1 cellular context compared by ENCODE assay signal in the genomic region with DNA sequence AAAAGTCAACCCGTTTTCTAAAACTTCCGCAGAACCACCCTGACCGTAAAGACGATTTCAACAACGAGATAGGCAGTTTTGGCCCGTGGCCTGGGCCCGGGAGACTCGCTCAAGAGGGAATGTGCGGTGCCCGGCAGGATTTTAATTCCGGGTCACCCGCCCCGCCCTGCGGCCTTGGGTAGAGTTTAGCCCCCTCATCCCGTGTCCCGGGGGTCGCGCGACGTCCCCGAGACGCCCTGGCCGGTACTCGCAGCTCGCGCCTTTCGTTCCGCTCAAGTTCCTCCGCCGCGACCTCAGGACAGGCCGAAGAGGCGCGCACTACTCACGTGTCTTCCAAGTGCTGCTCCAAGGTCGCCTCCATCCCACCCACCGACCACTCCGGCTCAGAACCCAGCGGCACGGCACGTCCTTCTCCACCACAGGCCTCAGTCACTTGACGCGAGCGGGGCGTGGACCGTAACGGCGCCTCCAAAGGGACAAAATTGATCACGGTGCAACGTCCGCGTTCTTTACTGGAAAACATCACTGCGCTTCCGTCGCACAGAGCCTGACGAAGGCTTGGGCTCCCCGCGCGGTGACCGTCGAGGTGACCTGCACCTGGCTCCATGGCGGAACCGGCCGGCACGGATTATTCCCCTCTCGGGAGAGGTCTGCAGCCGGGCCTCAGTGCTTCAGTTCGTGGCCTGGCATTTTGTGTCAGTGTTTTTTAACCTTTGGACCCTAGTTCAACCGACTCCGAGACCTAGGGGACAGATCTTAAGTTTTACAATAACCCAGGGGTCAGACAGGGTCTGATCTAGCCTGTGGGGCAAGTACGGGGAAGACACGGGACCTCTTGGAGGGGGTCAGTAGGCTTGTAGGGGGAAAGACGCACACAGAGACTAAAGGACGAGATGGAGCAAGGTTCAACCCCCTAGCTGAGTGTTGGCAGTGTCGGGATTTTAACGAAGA.
TF ChIP-seq lines count a peak whose summit lies in the region.

A gene (minus strand): TSS at position 435 of the 951 bp plus-strand sequence. CDS start 74 bp downstream, at position 361.

TF ChIP-seq in HepG2, 621 proteins besides CTCF, POLR2A, EP300 and RAD21 (continued from another document and continues in another):
- TF ChIP-seq, protein P1, sequence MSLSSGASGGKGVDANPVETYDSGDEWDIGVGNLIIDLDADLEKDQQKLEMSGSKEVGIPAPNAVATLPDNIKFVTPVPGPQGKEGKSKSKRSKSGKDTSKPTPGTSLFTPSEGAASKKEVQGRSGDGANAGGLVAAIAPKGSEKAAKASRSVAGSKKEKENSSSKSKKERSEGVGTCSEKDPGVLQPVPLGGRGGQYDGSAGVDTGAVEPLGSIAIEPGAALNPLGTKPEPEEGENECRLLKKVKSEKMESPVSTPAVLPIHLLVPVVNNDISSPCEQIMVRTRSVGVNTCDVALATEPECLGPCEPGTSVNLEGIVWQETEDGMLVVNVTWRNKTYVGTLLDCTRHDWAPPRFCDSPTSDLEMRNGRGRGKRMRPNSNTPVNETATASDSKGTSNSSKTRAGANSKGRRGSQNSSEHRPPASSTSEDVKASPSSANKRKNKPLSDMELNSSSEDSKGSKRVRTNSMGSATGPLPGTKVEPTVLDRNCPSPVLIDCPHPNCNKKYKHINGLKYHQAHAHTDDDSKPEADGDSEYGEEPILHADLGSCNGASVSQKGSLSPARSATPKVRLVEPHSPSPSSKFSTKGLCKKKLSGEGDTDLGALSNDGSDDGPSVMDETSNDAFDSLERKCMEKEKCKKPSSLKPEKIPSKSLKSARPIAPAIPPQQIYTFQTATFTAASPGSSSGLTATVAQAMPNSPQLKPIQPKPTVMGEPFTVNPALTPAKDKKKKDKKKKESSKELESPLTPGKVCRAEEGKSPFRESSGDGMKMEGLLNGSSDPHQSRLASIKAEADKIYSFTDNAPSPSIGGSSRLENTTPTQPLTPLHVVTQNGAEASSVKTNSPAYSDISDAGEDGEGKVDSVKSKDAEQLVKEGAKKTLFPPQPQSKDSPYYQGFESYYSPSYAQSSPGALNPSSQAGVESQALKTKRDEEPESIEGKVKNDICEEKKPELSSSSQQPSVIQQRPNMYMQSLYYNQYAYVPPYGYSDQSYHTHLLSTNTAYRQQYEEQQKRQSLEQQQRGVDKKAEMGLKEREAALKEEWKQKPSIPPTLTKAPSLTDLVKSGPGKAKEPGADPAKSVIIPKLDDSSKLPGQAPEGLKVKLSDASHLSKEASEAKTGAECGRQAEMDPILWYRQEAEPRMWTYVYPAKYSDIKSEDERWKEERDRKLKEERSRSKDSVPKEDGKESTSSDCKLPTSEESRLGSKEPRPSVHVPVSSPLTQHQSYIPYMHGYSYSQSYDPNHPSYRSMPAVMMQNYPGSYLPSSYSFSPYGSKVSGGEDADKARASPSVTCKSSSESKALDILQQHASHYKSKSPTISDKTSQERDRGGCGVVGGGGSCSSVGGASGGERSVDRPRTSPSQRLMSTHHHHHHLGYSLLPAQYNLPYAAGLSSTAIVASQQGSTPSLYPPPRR (CRISPR knock-in tag; IDR thresholded peaks at IDR 0.05; ENCODE audit: borderline replicate concordance) = peak; percentile 81
- TF ChIP-seq, protein P2, sequence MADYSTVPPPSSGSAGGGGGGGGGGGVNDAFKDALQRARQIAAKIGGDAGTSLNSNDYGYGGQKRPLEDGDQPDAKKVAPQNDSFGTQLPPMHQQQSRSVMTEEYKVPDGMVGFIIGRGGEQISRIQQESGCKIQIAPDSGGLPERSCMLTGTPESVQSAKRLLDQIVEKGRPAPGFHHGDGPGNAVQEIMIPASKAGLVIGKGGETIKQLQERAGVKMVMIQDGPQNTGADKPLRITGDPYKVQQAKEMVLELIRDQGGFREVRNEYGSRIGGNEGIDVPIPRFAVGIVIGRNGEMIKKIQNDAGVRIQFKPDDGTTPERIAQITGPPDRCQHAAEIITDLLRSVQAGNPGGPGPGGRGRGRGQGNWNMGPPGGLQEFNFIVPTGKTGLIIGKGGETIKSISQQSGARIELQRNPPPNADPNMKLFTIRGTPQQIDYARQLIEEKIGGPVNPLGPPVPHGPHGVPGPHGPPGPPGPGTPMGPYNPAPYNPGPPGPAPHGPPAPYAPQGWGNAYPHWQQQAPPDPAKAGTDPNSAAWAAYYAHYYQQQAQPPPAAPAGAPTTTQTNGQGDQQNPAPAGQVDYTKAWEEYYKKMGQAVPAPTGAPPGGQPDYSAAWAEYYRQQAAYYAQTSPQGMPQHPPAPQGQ (CRISPR knock-in tag; IDR thresholded peaks at IDR 0.05; ENCODE audit: borderline replicate concordance) = no peak
- TF ChIP-seq U2AF2 (IDR thresholded peaks at IDR 0.05; ENCODE audit: low read depth, low read length) = no peak
- TF ChIP-seq MLLT10 (CRISPR knock-in tag; IDR thresholded peaks at IDR 0.05) = no peak
- TF ChIP-seq, protein P3, sequence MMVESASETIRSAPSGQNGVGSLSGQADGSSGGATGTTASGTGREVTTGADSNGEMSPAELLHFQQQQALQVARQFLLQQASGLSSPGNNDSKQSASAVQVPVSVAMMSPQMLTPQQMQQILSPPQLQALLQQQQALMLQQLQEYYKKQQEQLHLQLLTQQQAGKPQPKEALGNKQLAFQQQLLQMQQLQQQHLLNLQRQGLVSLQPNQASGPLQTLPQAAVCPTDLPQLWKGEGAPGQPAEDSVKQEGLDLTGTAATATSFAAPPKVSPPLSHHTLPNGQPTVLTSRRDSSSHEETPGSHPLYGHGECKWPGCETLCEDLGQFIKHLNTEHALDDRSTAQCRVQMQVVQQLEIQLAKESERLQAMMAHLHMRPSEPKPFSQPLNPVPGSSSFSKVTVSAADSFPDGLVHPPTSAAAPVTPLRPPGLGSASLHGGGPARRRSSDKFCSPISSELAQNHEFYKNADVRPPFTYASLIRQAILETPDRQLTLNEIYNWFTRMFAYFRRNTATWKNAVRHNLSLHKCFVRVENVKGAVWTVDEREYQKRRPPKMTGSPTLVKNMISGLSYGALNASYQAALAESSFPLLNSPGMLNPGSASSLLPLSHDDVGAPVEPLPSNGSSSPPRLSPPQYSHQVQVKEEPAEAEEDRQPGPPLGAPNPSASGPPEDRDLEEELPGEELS (CRISPR knock-in tag; IDR thresholded peaks at IDR 0.05) = peak; percentile 67
- no peak for TF ChIP-seq CENPX (CRISPR knock-in tag; IDR thresholded peaks at IDR 0.05)
- peak; percentile 74; the same call in 1 of the 2 replicates for TF ChIP-seq ZNF782 (CRISPR knock-in tag; IDR thresholded peaks at IDR 0.05; ENCODE audit: borderline replicate concordance)
- TF ChIP-seq ZNF343 (CRISPR knock-in tag; IDR thresholded peaks at IDR 0.05) = peak; percentile 84
- no peak for TF ChIP-seq ZNF235 (CRISPR knock-in tag; IDR thresholded peaks at IDR 0.05; ENCODE audit: borderline replicate concordance)
- peak; percentile 93 for TF ChIP-seq ARNT2 (CRISPR knock-in tag; IDR thresholded peaks at IDR 0.05; ENCODE audit: low read depth)
- TF ChIP-seq SRY (CRISPR knock-in tag; IDR thresholded peaks at IDR 0.05) = peak; percentile 92
- TF ChIP-seq ZIK1 (CRISPR knock-in tag; IDR thresholded peaks at IDR 0.05; ENCODE audit: borderline replicate concordance, low read depth) = peak; percentile 95; the same call in 1 of the 2 replicates
- peak; percentile 92 for TF ChIP-seq REL (CRISPR knock-in tag; conservative IDR thresholded peaks at IDR 0.05)
- no peak for TF ChIP-seq MATR3 (CRISPR knock-in tag; IDR thresholded peaks at IDR 0.05)
- TF ChIP-seq ZNF761 (CRISPR knock-in tag; conservative IDR thresholded peaks at IDR 0.05) = peak; percentile 90
- no peak for TF ChIP-seq HOXA7 (CRISPR knock-in tag; IDR thresholded peaks at IDR 0.05)
- TF ChIP-seq ZNF33A (CRISPR knock-in tag; IDR thresholded peaks at IDR 0.05; ENCODE audit: borderline replicate concordance) = no peak
- TF ChIP-seq ZNF660 (CRISPR knock-in tag; IDR thresholded peaks at IDR 0.05; ENCODE audit: borderline replicate concordance, low read depth) = peak; percentile 34; the same call in 1 of the 2 replicates
- TF ChIP-seq ZNF138 (CRISPR knock-in tag; IDR thresholded peaks at IDR 0.05; ENCODE audit: low read depth) = no peak
- TF ChIP-seq WIZ (CRISPR knock-in tag; IDR thresholded peaks at IDR 0.05) = peak; percentile 92; the same call in 1 of the 2 replicates
- no peak for TF ChIP-seq MTF2 (CRISPR knock-in tag; IDR thresholded peaks at IDR 0.05; ENCODE audit: borderline replicate concordance)
- 0 out of 2 replicates have a peak, but pooled peaks have one; percentile 68 for TF ChIP-seq GTF3A (CRISPR knock-in tag; conservative IDR thresholded peaks at IDR 0.05)
- peak; percentile 90 for TF ChIP-seq ZNF572 (CRISPR knock-in tag; IDR thresholded peaks at IDR 0.05)
- TF ChIP-seq KDM6A (CRISPR knock-in tag; IDR thresholded peaks at IDR 0.05; ENCODE audit: low read depth) = no peak
- TF ChIP-seq ISX (CRISPR knock-in tag; conservative IDR thresholded peaks at IDR 0.05) = no peak
- TF ChIP-seq ZNF773 (CRISPR knock-in tag; IDR thresholded peaks at IDR 0.05; ENCODE audit: borderline replicate concordance) = peak; percentile 86; the same call in 1 of the 2 replicates
- TF ChIP-seq, protein P4, sequence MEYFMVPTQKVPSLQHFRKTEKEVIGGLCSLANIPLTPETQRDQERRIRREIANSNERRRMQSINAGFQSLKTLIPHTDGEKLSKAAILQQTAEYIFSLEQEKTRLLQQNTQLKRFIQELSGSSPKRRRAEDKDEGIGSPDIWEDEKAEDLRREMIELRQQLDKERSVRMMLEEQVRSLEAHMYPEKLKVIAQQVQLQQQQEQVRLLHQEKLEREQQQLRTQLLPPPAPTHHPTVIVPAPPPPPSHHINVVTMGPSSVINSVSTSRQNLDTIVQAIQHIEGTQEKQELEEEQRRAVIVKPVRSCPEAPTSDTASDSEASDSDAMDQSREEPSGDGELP (IDR thresholded peaks at IDR 0.05; ENCODE audit: borderline replicate concordance, low read depth) = peak; percentile 17; the same call in 1 of the 2 replicates
- no peak for TF ChIP-seq TOE1 (CRISPR knock-in tag; IDR thresholded peaks at IDR 0.05)
- TF ChIP-seq MYNN (CRISPR knock-in tag; IDR thresholded peaks at IDR 0.05; ENCODE audit: low read depth) = peak; percentile 69; the same call in 1 of the 2 replicates
- TF ChIP-seq ZNF562 (CRISPR knock-in tag; IDR thresholded peaks at IDR 0.05; ENCODE audit: borderline replicate concordance) = no peak
- peak; percentile 38; the same call in 1 of the 2 replicates for TF ChIP-seq ZNF30 (CRISPR knock-in tag; IDR thresholded peaks at IDR 0.05)
- TF ChIP-seq, protein P5, sequence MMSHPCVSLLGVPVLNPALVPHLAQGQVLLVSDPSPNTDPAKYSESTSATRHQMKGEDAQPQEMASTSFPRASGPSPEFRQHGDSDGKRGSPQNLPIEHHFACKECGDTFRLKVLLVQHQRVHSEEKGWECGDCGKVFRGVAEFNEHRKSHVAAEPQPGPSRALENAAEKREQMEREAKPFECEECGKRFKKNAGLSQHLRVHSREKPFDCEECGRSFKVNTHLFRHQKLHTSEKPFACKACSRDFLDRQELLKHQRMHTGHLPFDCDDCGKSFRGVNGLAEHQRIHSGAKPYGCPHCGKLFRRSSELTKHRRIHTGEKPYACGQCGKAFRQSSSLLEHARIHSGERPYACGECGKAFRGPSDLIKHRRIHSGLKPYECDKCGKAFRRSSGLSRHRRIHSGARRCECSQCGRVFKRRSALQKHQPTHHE (CRISPR knock-in tag; IDR thresholded peaks at IDR 0.05; ENCODE audit: borderline replicate concordance) = no peak; the same call in 1 of the 2 replicates
- peak; percentile 82 for TF ChIP-seq PITX1 (CRISPR knock-in tag; IDR thresholded peaks at IDR 0.05)
- peak; percentile 97 for TF ChIP-seq RBFOX2 (IDR thresholded peaks at IDR 0.05; ENCODE audit: low read depth, low read length)
- peak; percentile 87; the same call in 1 of the 2 replicates for TF ChIP-seq ZNF780A (CRISPR knock-in tag; IDR thresholded peaks at IDR 0.05)
- TF ChIP-seq CC2D1A (CRISPR knock-in tag; IDR thresholded peaks at IDR 0.05) = 0 out of 2 replicates have a peak, but pooled peaks have one; percentile 36
- TF ChIP-seq, protein P6, sequence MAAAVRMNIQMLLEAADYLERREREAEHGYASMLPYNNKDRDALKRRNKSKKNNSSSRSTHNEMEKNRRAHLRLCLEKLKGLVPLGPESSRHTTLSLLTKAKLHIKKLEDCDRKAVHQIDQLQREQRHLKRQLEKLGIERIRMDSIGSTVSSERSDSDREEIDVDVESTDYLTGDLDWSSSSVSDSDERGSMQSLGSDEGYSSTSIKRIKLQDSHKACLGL (CRISPR knock-in tag; IDR thresholded peaks at IDR 0.05) = peak; percentile 81; the same call in 1 of the 2 replicates
- TF ChIP-seq, protein P7, sequence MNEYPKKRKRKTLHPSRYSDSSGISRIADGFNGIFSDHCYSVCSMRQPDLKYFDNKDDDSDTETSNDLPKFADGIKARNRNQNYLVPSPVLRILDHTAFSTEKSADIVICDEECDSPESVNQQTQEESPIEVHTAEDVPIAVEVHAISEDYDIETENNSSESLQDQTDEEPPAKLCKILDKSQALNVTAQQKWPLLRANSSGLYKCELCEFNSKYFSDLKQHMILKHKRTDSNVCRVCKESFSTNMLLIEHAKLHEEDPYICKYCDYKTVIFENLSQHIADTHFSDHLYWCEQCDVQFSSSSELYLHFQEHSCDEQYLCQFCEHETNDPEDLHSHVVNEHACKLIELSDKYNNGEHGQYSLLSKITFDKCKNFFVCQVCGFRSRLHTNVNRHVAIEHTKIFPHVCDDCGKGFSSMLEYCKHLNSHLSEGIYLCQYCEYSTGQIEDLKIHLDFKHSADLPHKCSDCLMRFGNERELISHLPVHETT (CRISPR knock-in tag; conservative IDR thresholded peaks at IDR 0.05) = peak; percentile 93
- TF ChIP-seq MAF1 (CRISPR knock-in tag; IDR thresholded peaks at IDR 0.05; ENCODE audit: borderline replicate concordance) = peak; percentile 90; the same call in 1 of the 2 replicates
- TF ChIP-seq MAZ (IDR thresholded peaks at IDR 0.05; ENCODE audit: borderline replicate concordance, low read depth, low read length) = 0 out of 2 replicates have a peak, but pooled peaks have one; percentile 21
- TF ChIP-seq MAZ (CRISPR knock-in tag; IDR thresholded peaks at IDR 0.05; ENCODE audit: low read depth) = peak; percentile 99
- peak; percentile 97 for TF ChIP-seq ZNF589 (CRISPR knock-in tag; conservative IDR thresholded peaks at IDR 0.05)
- TF ChIP-seq TSC22D2 (CRISPR knock-in tag; IDR thresholded peaks at IDR 0.05; ENCODE audit: borderline replicate concordance) = peak; percentile 28; the same call in 1 of the 2 replicates
- peak; percentile 81 for TF ChIP-seq ZNF792 (CRISPR knock-in tag; IDR thresholded peaks at IDR 0.05)
- peak; percentile 89 for TF ChIP-seq ZNF557 (CRISPR knock-in tag; IDR thresholded peaks at IDR 0.05)
- peak; percentile 76 for TF ChIP-seq ZNF746 (CRISPR knock-in tag; IDR thresholded peaks at IDR 0.05)
- TF ChIP-seq, protein P8, sequence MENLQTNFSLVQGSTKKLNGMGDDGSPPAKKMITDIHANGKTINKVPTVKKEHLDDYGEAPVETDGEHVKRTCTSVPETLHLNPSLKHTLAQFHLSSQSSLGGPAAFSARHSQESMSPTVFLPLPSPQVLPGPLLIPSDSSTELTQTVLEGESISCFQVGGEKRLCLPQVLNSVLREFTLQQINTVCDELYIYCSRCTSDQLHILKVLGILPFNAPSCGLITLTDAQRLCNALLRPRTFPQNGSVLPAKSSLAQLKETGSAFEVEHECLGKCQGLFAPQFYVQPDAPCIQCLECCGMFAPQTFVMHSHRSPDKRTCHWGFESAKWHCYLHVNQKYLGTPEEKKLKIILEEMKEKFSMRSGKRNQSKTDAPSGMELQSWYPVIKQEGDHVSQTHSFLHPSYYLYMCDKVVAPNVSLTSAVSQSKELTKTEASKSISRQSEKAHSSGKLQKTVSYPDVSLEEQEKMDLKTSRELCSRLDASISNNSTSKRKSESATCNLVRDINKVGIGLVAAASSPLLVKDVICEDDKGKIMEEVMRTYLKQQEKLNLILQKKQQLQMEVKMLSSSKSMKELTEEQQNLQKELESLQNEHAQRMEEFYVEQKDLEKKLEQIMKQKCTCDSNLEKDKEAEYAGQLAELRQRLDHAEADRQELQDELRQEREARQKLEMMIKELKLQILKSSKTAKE (CRISPR knock-in tag; IDR thresholded peaks at IDR 0.05; ENCODE audit: borderline replicate concordance) = peak; percentile 68
- TF ChIP-seq ZMYM2 (CRISPR knock-in tag; IDR thresholded peaks at IDR 0.05) = no peak
- no peak; the same call in 1 of the 2 replicates for TF ChIP-seq ZNF670 (CRISPR knock-in tag; IDR thresholded peaks at IDR 0.05; ENCODE audit: borderline replicate concordance)
